ENCODE assay signal across 17 cellular contexts in genomic region chr3:37962906-37963486, GRCh38. TPM values are rescaled to one million over a fixed set of nuclear protein-coding genes. Genes with fewer than 3 reads are reported as not detected.
DNase-seq lines count a peak whose midpoint lies in the region; ATAC-seq and TF ChIP-seq lines count a peak whose summit lies in the region.
"Had no signal": no experiment of that assay in that cellular context is flagged by ENCODE, and none has a peak within 500 bp of the region (broad histone marks: within the 10 kb centered on the region; RNA-seq: fewer than 3 reads in every experiment).

No MANE protein-coding gene starts in this region.

- DNase-seq in activated CD8-positive, alpha-beta memory T cell treated with anti-CD3 and anti-CD28 coated beads, Interleukin-2, amount 10 ng/mL, durations not matched to agents 7 days and 5 days: peak; percentile 23
- DNase-seq in activated CD8-positive, alpha-beta memory T cell treated with anti-CD3 and anti-CD28 coated beads, Interleukin-2, amount 50 U/mL, for 4 hours: no peak
- peak; percentile 37 for DNase-seq in endodermal cell
- DNase-seq in vagina (ENCODE audit: extremely low spot score in 2 of 2): no peak
- no peak for DNase-seq in stimulated activated CD4-positive, alpha-beta T cell treated with anti-CD3 and anti-CD28 coated beads, Interleukin-4, amount 100 ng/mL, for 1 hour
- DNase-seq in aorta: no peak
- DNase-seq: activated CD4-positive, alpha-beta memory T cell treated with anti-CD3 and anti-CD28 coated beads for 36 hours; activated gamma-delta T cell; cerebellar nuclear complex; Karpas-422; NCI-H2029; T1000 had no signal

- no peaks in the 10 kb centered on the region for H3K4me1 ChIP-seq in endodermal cell (ENCODE audit: control insufficient read depth, insufficient read depth, low read length)
- H3K4me1 ChIP-seq in mucosa of rectum (ENCODE audit: control insufficient read depth in 2 of 2, insufficient read depth in 2 of 2, low read length in 2 of 2): peaks cover 23 to 44% of the 10 kb centered on the region in 2 donors
- H3K4me1 ChIP-seq in vagina: peaks cover 28% of the 10 kb centered on the region
- no peaks in the 10 kb centered on the region for H3K4me1 ChIP-seq in aorta (ENCODE audit: control insufficient read depth in 1 of 2, insufficient read depth in 2 of 2, low read length in 2 of 2)

- no peak overlapping the region for H3K4me3 ChIP-seq in endodermal cell (ENCODE audit: low read length)
- no peak overlapping the region for H3K4me3 ChIP-seq in mucosa of rectum (ENCODE audit: low read length in 2 of 2)
- H3K4me3 ChIP-seq in vagina: no peak overlapping the region
- H3K4me3 ChIP-seq in aorta (ENCODE audit: low read length in 2 of 2): no peak overlapping the region
- H3K4me3 ChIP-seq: A549 had no signal

- H3K36me3 ChIP-seq in endodermal cell (ENCODE audit: control insufficient read depth, insufficient read depth, low read length) (no peaks in the 10 kb centered on the region), mucosa of rectum (ENCODE audit: control insufficient read depth in 2 of 2, insufficient read depth in 2 of 2, low read length in 2 of 2) (no peaks in the 10 kb centered on the region), vagina (no peaks in the 10 kb centered on the region), aorta (ENCODE audit: control insufficient read depth in 1 of 2, insufficient read depth in 2 of 2, low read length in 1 of 2) (peaks cover 0 to 2% of the 10 kb centered on the region in 2 donors)

- H3K27ac ChIP-seq in endodermal cell (ENCODE audit: low read depth, low read length): no peak overlapping the region
- peak overlapping the region; percentile 59 to 74 for H3K27ac ChIP-seq in mucosa of rectum (ENCODE audit: low read depth in 2 of 2, low read length in 2 of 2)
- H3K27ac ChIP-seq in vagina: peak overlapping the region; percentile 10
- H3K27ac ChIP-seq in aorta (ENCODE audit: low read depth in 1 of 2, low read length in 2 of 2): no peak overlapping the region

- H3K27ac Mint-ChIP-seq in activated CD8-positive, alpha-beta memory T cell treated with anti-CD3 and anti-CD28 coated beads, Interleukin-2, amount 10 ng/mL, durations not matched to agents 7 days and 5 days: no peak overlapping the region
- peak overlapping the region; percentile 49 for H3K27ac Mint-ChIP-seq in endodermal cell
- H3K27ac Mint-ChIP-seq: activated CD4-positive, alpha-beta memory T cell treated with anti-CD3 and anti-CD28 coated beads for 36 hours had no signal

- H3K27me3 ChIP-seq in endodermal cell (ENCODE audit: control insufficient read depth, insufficient read depth, low read length, poor library complexity, severe bottlenecking) (no peaks in the 10 kb centered on the region), mucosa of rectum (ENCODE audit: control insufficient read depth in 2 of 2, insufficient read depth in 2 of 2, low read length in 2 of 2) (no peaks in the 10 kb centered on the region), vagina (no peaks in the 10 kb centered on the region), aorta (ENCODE audit: control insufficient read depth in 1 of 2, insufficient read depth in 2 of 2, low read length in 1 of 2) (no peaks in the 10 kb centered on the region)

- no peaks in the 10 kb centered on the region for H3K36me3 Mint-ChIP-seq in activated CD8-positive, alpha-beta memory T cell treated with anti-CD3 and anti-CD28 coated beads, Interleukin-2, amount 10 ng/mL, durations not matched to agents 7 days and 5 days
- peaks cover 2% of the 10 kb centered on the region for H3K36me3 Mint-ChIP-seq in endodermal cell (ENCODE audit: low read depth)
- H3K36me3 Mint-ChIP-seq: activated CD4-positive, alpha-beta memory T cell treated with anti-CD3 and anti-CD28 coated beads for 36 hours had no signal

- peaks cover 2% of the 10 kb centered on the region for H3K27me3 Mint-ChIP-seq in activated CD8-positive, alpha-beta memory T cell treated with anti-CD3 and anti-CD28 coated beads, Interleukin-2, amount 10 ng/mL, durations not matched to agents 7 days and 5 days
- H3K27me3 Mint-ChIP-seq in endodermal cell (ENCODE audit: insufficient read depth): no peaks in the 10 kb centered on the region
- H3K27me3 Mint-ChIP-seq: activated CD4-positive, alpha-beta memory T cell treated with anti-CD3 and anti-CD28 coated beads for 36 hours had no signal

- H3K4me1 Mint-ChIP-seq in activated CD8-positive, alpha-beta memory T cell treated with anti-CD3 and anti-CD28 coated beads, Interleukin-2, amount 10 ng/mL, durations not matched to agents 7 days and 5 days: no peaks in the 10 kb centered on the region
- peaks cover 19% of the 10 kb centered on the region for H3K4me1 Mint-ChIP-seq in endodermal cell

- TF ChIP-seq POLR2A in vagina (IDR thresholded peaks at IDR 0.05): no peak

- H3K9me3 Mint-ChIP-seq in activated CD8-positive, alpha-beta memory T cell treated with anti-CD3 and anti-CD28 coated beads, Interleukin-2, amount 10 ng/mL, durations not matched to agents 7 days and 5 days (ENCODE audit: low read depth): no peaks in the 10 kb centered on the region
- H3K9me3 Mint-ChIP-seq in endodermal cell: no peaks in the 10 kb centered on the region
- H3K9me3 Mint-ChIP-seq: activated CD4-positive, alpha-beta memory T cell treated with anti-CD3 and anti-CD28 coated beads for 36 hours; neural crest cell had no signal

- H3K4me3 Mint-ChIP-seq in activated CD8-positive, alpha-beta memory T cell treated with anti-CD3 and anti-CD28 coated beads, Interleukin-2, amount 10 ng/mL, durations not matched to agents 7 days and 5 days: no peak overlapping the region
- no peak overlapping the region for H3K4me3 Mint-ChIP-seq in endodermal cell
- H3K4me3 Mint-ChIP-seq: activated CD4-positive, alpha-beta memory T cell treated with anti-CD3 and anti-CD28 coated beads for 36 hours; neural crest cell had no signal

- 86 to 90% methylated on average over 6 of the region's 6 CpGs for WGBS in endodermal cell (ENCODE audit: insufficient coverage in 1 of 2, insufficient read length in 1 of 2), 2 experiments
- 35 to 36% methylated on average over 6 of the region's 6 CpGs for WGBS in aorta, 2 donors

- H3K9me3 ChIP-seq in endodermal cell (ENCODE audit: control insufficient read depth, low read length) (no peaks in the 10 kb centered on the region), mucosa of rectum (ENCODE audit: control insufficient read depth in 2 of 2, low read length in 2 of 2) (no peaks in the 10 kb centered on the region), vagina (no peaks in the 10 kb centered on the region), aorta (ENCODE audit: control insufficient read depth, low read length) (no peaks in the 10 kb centered on the region)
- H3K9me3 ChIP-seq: A549 had no signal

- no peak overlapping the region for H3K9ac ChIP-seq in endodermal cell (ENCODE audit: extremely low read depth, low read length, poor library complexity, severe bottlenecking)
- H3K9ac ChIP-seq in mucosa of rectum (ENCODE audit: low read depth in 1 of 2, low read length in 2 of 2): no peak overlapping the region

- no peak for ATAC-seq in activated CD8-positive, alpha-beta memory T cell treated with anti-CD3 and anti-CD28 coated beads, Interleukin-2, amount 10 ng/mL, durations not matched to agents 7 days and 5 days
- no peak for ATAC-seq in HG02610 (IDR thresholded peaks at IDR 0.05; ENCODE audit: unreplicated experiment)
- no peak for ATAC-seq in aorta (ENCODE audit: low FRiP score)
- ATAC-seq: A549, Right ventricle myocardium inferior had no signal

- intact Hi-C loops in vagina (cut with DNase I): no loop called here
- intact Hi-C loops in aorta (cut with DNase I): no loop called here

- TF ChIP-seq CTCF in endodermal cell (conservative IDR thresholded peaks at IDR 0.05): no peak
- no peak for TF ChIP-seq CTCF in vagina (IDR thresholded peaks at IDR 0.05)

- CTCF ChIA-PET in activated CD8-positive, alpha-beta memory T cell treated with anti-CD3 and anti-CD28 coated beads, Interleukin-2, amount 10 ng/mL, durations not matched to agents 7 days and 5 days (lab: Charles Lee): interaction anchor here (1.1 to 5.9 kb wide), 3 partner anchors 11 to 25 kb away, joined by 3 to 61 read pairs (median 3); no protein-coding TSS in a partner anchor

RNA-seq across cellular contexts. Expression of gene VILL, which starts 27.6 kb away (rescaled TPM):
- total RNA-seq in activated CD8-positive, alpha-beta memory T cell treated with anti-CD3 and anti-CD28 coated beads, Interleukin-2, amount 10 ng/mL, durations not matched to agents 7 days and 5 days: 10 to 100 TPM; 15.4 to 18.3 TPM
- total RNA-seq in endodermal cell (10 to 100 TPM; 16.0 to 21.3 TPM), vagina (7.9 TPM), aorta (10 to 100 TPM in 1 of 2 donors, 1 to 10 TPM in 1; 3.9 to 10.9 TPM)
- 4.4 TPM for polyA plus RNA-seq in endodermal cell (2013, experiment 1 of 2)
- polyA plus RNA-seq in endodermal cell (2013, experiment 2 of 2): 3.5 TPM
- 10 to 100 TPM; 15.4 to 37.1 TPM for polyA plus RNA-seq in aorta

Comparison
In these comparisons a context has a peak if more than half of its experiments do, and no peak if none do; other contexts are left out.
1. DNase-seq: peak in activated CD8-positive, alpha-beta memory T cell treated with anti-CD3 and anti-CD28 coated beads, Interleukin-2, amount 10 ng/mL, durations not matched to agents 7 days and 5 days (single experiment) and endodermal cell (single experiment); none in activated CD8-positive, alpha-beta memory T cell treated with anti-CD3 and anti-CD28 coated beads, Interleukin-2, amount 50 U/mL, for 4 hours (single experiment), vagina (0 of 2), stimulated activated CD4-positive, alpha-beta T cell treated with anti-CD3 and anti-CD28 coated beads, Interleukin-4, amount 100 ng/mL, for 1 hour (single experiment) and aorta (0 of 2).
2. H3K27ac ChIP-seq: peak in mucosa of rectum (2 of 2) and vagina (single experiment); none in endodermal cell (single experiment) and aorta (0 of 2).